20 cellular contexts compared by ENCODE assay signal in genomic region chr2:96865654-96866053, GRCh38. TPM values are rescaled to one million over a fixed set of nuclear protein-coding genes. Genes with fewer than 3 reads are reported as not detected.
DNase-seq lines count a peak whose midpoint lies in the region; ATAC-seq, FAIRE-seq and TF ChIP-seq lines count a peak whose summit lies in the region.
"Had no signal": no experiment of that assay in that cellular context is flagged by ENCODE, and none has a peak within 500 bp of the region (broad histone marks: within the 10 kb centered on the region; RNA-seq: fewer than 3 reads in every experiment).

No MANE protein-coding gene starts in this region.

- in situ Hi-C loops in HepG2 (cut with HindIII; ENCODE audit: extremely low pct_ligation_motif_present, low pct_unique_long_range_greater_than_20kb): no loop called here

- peaks cover 23% of the 10 kb centered on the region for H3K36me3 Mint-ChIP-seq in nephron progenitor cell (ENCODE audit: low read depth)

- peaks cover 23% of the 10 kb centered on the region for H3K79me2 ChIP-seq in HepG2 (ENCODE audit: insufficient read depth, low read length)

- peak overlapping the region; percentile 71 for H3K27ac Mint-ChIP-seq in nephron progenitor cell

- H3K27ac ChIP-seq in HepG2 (ENCODE audit: extremely low read length, insufficient read depth, low read length) (no peak overlapping the region), right lobe of liver (no peak overlapping the region), dorsolateral prefrontal cortex (peak overlapping the region in 44 of 59 donors; percentile 9 to 100 (median 99)), uterus (peak overlapping the region; percentile 94 to 100)
- H3K27ac ChIP-seq: HL-60 had no signal

- no peaks in the 10 kb centered on the region for H3K27me3 Mint-ChIP-seq in nephron progenitor cell (ENCODE audit: low read depth, poor library complexity)

- CTCF ChIA-PET in HepG2 (lab: Yijun Ruan, JAX; ENCODE audit: low intra/inter-chr PET ratio, low total read pairs): no interaction called here

- no peak overlapping the region for H3K4me2 ChIP-seq in HepG2 (ENCODE audit: low read depth, low read length)

- intact Hi-C loops in HepG2 (cut with micrococcal nuclease; ENCODE audit: unreplicated experiment): no loop called here
- intact Hi-C loops in right lobe of liver (cut with DNase I): loop anchor here in 1 of 2 donors (10.0 kb wide), 1 partner anchor 51 kb away; the partner anchor contains the start of gene CNNM3
- intact Hi-C loops in dorsolateral prefrontal cortex (cut with DNase I): loop anchor here in 1 of 2 donors (10.0 kb wide), 1 partner anchor 101 kb away; the partner anchor contains the start of gene CNNM4
- intact Hi-C loops in uterus (cut with DNase I; ENCODE audit: low total_unique reads): loop anchor here (10.0 kb wide), 1 partner anchor 101 kb away; the partner anchor contains the start of gene CNNM4

- BruUV-seq in HepG2 (replicated peaks; lab: Mats Ljungman, UMichigan): no TSS peak

- H3K9me3 ChIP-seq in HepG2 (ENCODE audit: low read length): no peaks in the 10 kb centered on the region
- H3K9me3 ChIP-seq in right lobe of liver: no peaks in the 10 kb centered on the region
- no peaks in the 10 kb centered on the region for H3K9me3 ChIP-seq in uterus

- H3K4me1 ChIP-seq in HepG2 (ENCODE audit: insufficient read depth, low read length): peaks cover 45% of the 10 kb centered on the region
- peaks cover 0 to 60% (median 19%) of the 10 kb centered on the region in 4 donors for H3K4me1 ChIP-seq in right lobe of liver
- peaks cover 4 to 16% of the 10 kb centered on the region in 2 donors for H3K4me1 ChIP-seq in uterus

- no peaks in the 10 kb centered on the region for H4K20me1 ChIP-seq in HepG2 (ENCODE audit: insufficient read depth, low read length)

- TF ChIP-seq CTCF in HepG2 (CRISPR knock-in tag; IDR thresholded peaks at IDR 0.05) (no peak), right lobe of liver (IDR thresholded peaks at IDR 0.05) (no peak), dorsolateral prefrontal cortex (IDR thresholded peaks at IDR 0.05 in 54 of 56, conservative IDR thresholded peaks at IDR 0.05 in 2 of 56; ENCODE audit: low read depth in 1 of 56, partially characterized antibody in 56 of 56) (no peak), nephron progenitor cell (IDR thresholded peaks at IDR 0.05) (no peak), uterus (IDR thresholded peaks at IDR 0.05) (no peak)

- H3K9ac ChIP-seq in HepG2 (ENCODE audit: insufficient read depth, low read depth, low read length): no peak overlapping the region

- no peak overlapping the region for H2AFZ ChIP-seq in HepG2 (ENCODE audit: low read length)

- POLR2A ChIA-PET in HepG2 (lab: Yijun Ruan, JAX): interaction anchor here (1.3 to 5.9 kb wide), 2 partner anchors 8 to 44 kb away, joined by 3 to 152 read pairs; partner anchors contain the start of gene ANKRD39

- no peak for TF ChIP-seq EP300 in HepG2 (IDR thresholded peaks at IDR 0.05; ENCODE audit: low read depth in 2 of 2, low read length in 2 of 2)
- TF ChIP-seq EP300 in HepG2 (CRISPR knock-in tag; IDR thresholded peaks at IDR 0.05; ENCODE audit: borderline replicate concordance): no peak

- H3K27me3 ChIP-seq in HepG2 (ENCODE audit: control insufficient read depth in 1 of 2, insufficient read depth in 2 of 2, low read length in 2 of 2) (peaks cover 0 to 4% of the 10 kb centered on the region in 2 experiments; a peak in 2 of 5 replicates), right lobe of liver (no peaks in the 10 kb centered on the region), dorsolateral prefrontal cortex (no peaks in the 10 kb centered on the region), uterus (no peaks in the 10 kb centered on the region)

- H3K36me3 ChIP-seq in HepG2 (replicated peaks in 1 of 2; ENCODE audit: control insufficient read depth in 1 of 2, insufficient read depth in 2 of 2, low read length in 2 of 2) (peaks cover 40 to 59% of the 10 kb centered on the region in 2 experiments), right lobe of liver (peaks cover 0 to 42% (median 25%) of the 10 kb centered on the region in 4 donors), uterus (no peaks in the 10 kb centered on the region)

- no peaks in the 10 kb centered on the region for H3K9me3 Mint-ChIP-seq in nephron progenitor cell

- no peak overlapping the region for H3K4me3 ChIP-seq in HepG2 (replicated peaks in 1 of 3; ENCODE audit: insufficient read depth in 1 of 3, low read depth in 2 of 3, low read length in 3 of 3)
- no peak overlapping the region for H3K4me3 ChIP-seq in right lobe of liver
- H3K4me3 ChIP-seq in dorsolateral prefrontal cortex: peak overlapping the region in 11 of 59 donors; percentile 79 to 97 (median 92)
- H3K4me3 ChIP-seq in uterus: no peak overlapping the region
- H3K4me3 ChIP-seq: skin epidermis had no signal

- peaks cover 27% of the 10 kb centered on the region for H3K4me1 Mint-ChIP-seq in nephron progenitor cell

- ATAC-seq in HepG2: no peak
- no peak for ATAC-seq in right lobe of liver
- ATAC-seq in HG02840 (IDR thresholded peaks at IDR 0.05; ENCODE audit: low FRiP score, unreplicated experiment): no peak
- ATAC-seq: Panc1 had no signal

- TF ChIP-seq POLR2A in HepG2 (IDR thresholded peaks at IDR 0.05; ENCODE audit: insufficient read depth in 1 of 2, low read depth in 2 of 2, low read length in 2 of 2) (no peak), right lobe of liver (IDR thresholded peaks at IDR 0.05) (no peak), uterus (IDR thresholded peaks at IDR 0.05) (no peak)

- WGBS in HepG2 (ENCODE audit: low lambda C conversion rate): 96% methylated on average over 16 of the region's 16 CpGs
- 73% methylated on average over 9 of the region's 16 CpGs for WGBS in right lobe of liver (ENCODE audit: insufficient coverage, low coverage, low lambda C conversion rate, missing lambda C conversion rate)

- H3K4me3 Mint-ChIP-seq in nephron progenitor cell: peak overlapping the region; percentile 34

- DNase-seq in HepG2 (ENCODE audit: low spot score) (no peak), right lobe of liver (no peak), dorsolateral prefrontal cortex (no peak), nephron progenitor cell (no peak), uterus (no peak), OCI-M2 (lab: John Stamatoyannopoulos, UW; ENCODE audit: unreplicated experiment) (no peak), DMS153 (lab: John Stamatoyannopoulos, UW) (no peak)
- DNase-seq: activated CD4-positive, alpha-beta T cell treated with anti-CD3 and anti-CD28 coated beads for 1 hour; activated CD8-positive, alpha-beta memory T cell treated with anti-CD3 and anti-CD28 coated beads, Interleukin-2, amount 50 U/mL, for 48 hours; cerebellar nuclear complex; DMS79 treated with DMSO at 0.1 percent for 48 hours; effector CD8-positive, alpha-beta T cell; MM.1S; NCI-H146; NCI-H774; stimulated activated CD4-positive, alpha-beta T cell treated with anti-CD3 and anti-CD28 coated beads, Interleukin-4, amount 100 ng/mL, for 4 hours had no signal

- no peak for FAIRE-seq in HepG2 (lab: Jason Lieb, UNC)

- TF ChIP-seq RAD21 in HepG2 (CRISPR knock-in tag; IDR thresholded peaks at IDR 0.05): no peak

RNA-seq across cellular contexts. Expression of gene SEMA4C, which starts 4.2 kb away (rescaled TPM):
- total RNA-seq in HepG2 (2016; rRNA removed; fragmentation: Illumina TruSeq; extraction: Trizol) (11.3 and 25.9 TPM in 2 replicates), right lobe of liver (10 to 100 TPM; 11.9 to 18.9 (median 12.6) TPM), dorsolateral prefrontal cortex (100 to 1,000 TPM in 4 of 120 experiments, 10 to 100 TPM in 116; 38.3 to 139 (median 61.8) TPM), uterus (100 to 1,000 TPM in 1 of 4 donors, 10 to 100 TPM in 3; 31.8 to 117 (median 61.7) TPM)
- 3.5 and 4.2 TPM in 2 replicates for total RNA-seq in HepG2 (2016; cell fraction: cytosol; rRNA removed; fragmentation: Illumina TruSeq; extraction: Trizol; ENCODE audit: low read depth)
- 8.4 and 25.7 TPM in 2 replicates for total RNA-seq in HepG2 (2016; cell fraction: insoluble cytoplasmic fraction; rRNA removed; fragmentation: Illumina TruSeq; extraction: Trizol)
- 10.9 and 11.4 TPM in 2 replicates for total RNA-seq in HepG2 (2016; cell fraction: membrane; rRNA removed; fragmentation: Illumina TruSeq; extraction: Trizol)
- 22.1 and 28.3 TPM in 2 replicates for total RNA-seq in HepG2 (2016; cell fraction: nucleus; rRNA removed; fragmentation: Illumina TruSeq; extraction: Trizol)
- 46.6 and 69.2 TPM in 2 replicates for polyA plus RNA-seq in HepG2 (2011; rRNA removed)
- polyA plus RNA-seq in HepG2 (2011; cell fraction: cytosol; rRNA removed): 33.4 and 47.8 TPM in 2 replicates
- 135 and 157 TPM in 2 replicates for polyA plus RNA-seq in HepG2 (2011; cell fraction: nucleus; rRNA removed)
- polyA plus RNA-seq in HepG2 (2012): 27.3 and 39.4 TPM in 2 replicates
- polyA plus RNA-seq in HepG2 (2016; cell fraction: cytosol; fragmentation: Illumina TruSeq; extraction: Trizol; ENCODE audit: low read depth): 1.0 and 1.2 TPM in 2 replicates
- polyA plus RNA-seq in HepG2 (2016; cell fraction: insoluble cytoplasmic fraction; fragmentation: Illumina TruSeq; extraction: Trizol; ENCODE audit: low read depth): 6.0 and 8.4 TPM in 2 replicates
- polyA plus RNA-seq in HepG2 (2016; cell fraction: membrane; fragmentation: Illumina TruSeq; extraction: Trizol; ENCODE audit: low read depth): 3.1 and 3.2 TPM in 2 replicates
- 51.6 and 60.2 TPM in 2 replicates for polyA plus RNA-seq in HepG2 (2016; cell fraction: nucleus; fragmentation: Illumina TruSeq; extraction: Trizol; ENCODE audit: insufficient read depth, low read depth)
- polyA minus RNA-seq in HepG2 (2011; rRNA and poly(A)+ RNA removed; ENCODE audit: low replicate concordance): 29.1 and 175 TPM in 2 replicates
- 41.8 and 45.0 TPM in 2 replicates for polyA minus RNA-seq in HepG2 (2011; cell fraction: cytosol; rRNA and poly(A)+ RNA removed)
- 25.8 and 31.7 TPM in 2 replicates for polyA minus RNA-seq in HepG2 (2011; cell fraction: nucleus; rRNA and poly(A)+ RNA removed)

RNA-seq across cellular contexts. Expression of gene ANKRD39, which starts 7.8 kb away (rescaled TPM):
- total RNA-seq in HepG2 (2016; rRNA removed; fragmentation: Illumina TruSeq; extraction: Trizol) (23.2 and 26.7 TPM in 2 replicates), right lobe of liver (10 to 100 TPM in 3 of 6 experiments, 1 to 10 TPM in 3; 6.0 to 16.3 (median 9.7) TPM), dorsolateral prefrontal cortex (10 to 100 TPM; 19.4 to 36.6 (median 29.4) TPM), uterus (100 to 1,000 TPM in 1 of 4 donors, 10 to 100 TPM in 2, 1 to 10 TPM in 1; 4.7 to 162 (median 16.9) TPM)
- 40.7 and 45.8 TPM in 2 replicates for total RNA-seq in HepG2 (2016; cell fraction: cytosol; rRNA removed; fragmentation: Illumina TruSeq; extraction: Trizol; ENCODE audit: low read depth)
- 26.3 and 27.1 TPM in 2 replicates for total RNA-seq in HepG2 (2016; cell fraction: insoluble cytoplasmic fraction; rRNA removed; fragmentation: Illumina TruSeq; extraction: Trizol)
- total RNA-seq in HepG2 (2016; cell fraction: membrane; rRNA removed; fragmentation: Illumina TruSeq; extraction: Trizol): 37.4 and 41.3 TPM in 2 replicates
- 10.3 and 11.7 TPM in 2 replicates for total RNA-seq in HepG2 (2016; cell fraction: nucleus; rRNA removed; fragmentation: Illumina TruSeq; extraction: Trizol)
- 24.8 and 27.8 TPM in 2 replicates for polyA plus RNA-seq in HepG2 (2011; rRNA removed)
- 18.3 and 31.5 TPM in 2 replicates for polyA plus RNA-seq in HepG2 (2011; cell fraction: cytosol; rRNA removed)
- polyA plus RNA-seq in HepG2 (2011; cell fraction: nucleus; rRNA removed): 24.2 and 29.2 TPM in 2 replicates
- 14.6 and 20.3 TPM in 2 replicates for polyA plus RNA-seq in HepG2 (2012)
- polyA plus RNA-seq in HepG2 (2016; cell fraction: cytosol; fragmentation: Illumina TruSeq; extraction: Trizol; ENCODE audit: low read depth): 55.3 and 63.9 TPM in 2 replicates
- polyA plus RNA-seq in HepG2 (2016; cell fraction: insoluble cytoplasmic fraction; fragmentation: Illumina TruSeq; extraction: Trizol; ENCODE audit: low read depth): 33.9 and 35.0 TPM in 2 replicates
- 40.8 and 47.0 TPM in 2 replicates for polyA plus RNA-seq in HepG2 (2016; cell fraction: membrane; fragmentation: Illumina TruSeq; extraction: Trizol; ENCODE audit: low read depth)
- polyA plus RNA-seq in HepG2 (2016; cell fraction: nucleus; fragmentation: Illumina TruSeq; extraction: Trizol; ENCODE audit: insufficient read depth, low read depth): 23.0 and 24.9 TPM in 2 replicates
- 10.9 and 17.9 TPM in 2 replicates for polyA minus RNA-seq in HepG2 (2011; rRNA and poly(A)+ RNA removed; ENCODE audit: low replicate concordance)
- polyA minus RNA-seq in HepG2 (2011; cell fraction: cytosol; rRNA and poly(A)+ RNA removed): 4.6 and 5.6 TPM in 2 replicates
- 8.2 and 14.2 TPM in 2 replicates for polyA minus RNA-seq in HepG2 (2011; cell fraction: nucleus; rRNA and poly(A)+ RNA removed)

RNA-seq across cellular contexts. Expression of gene ANKRD23, which starts 21.8 kb away (rescaled TPM):
- total RNA-seq in HepG2 (2016; rRNA removed; fragmentation: Illumina TruSeq; extraction: Trizol) (0.35 and 1.5 TPM in 2 replicates), right lobe of liver (1 to 10 TPM in 5 of 6 experiments, under 1 TPM in 1; 0.98 to 4.0 (median 2.7) TPM), dorsolateral prefrontal cortex (10 to 100 TPM in 63 of 120 experiments, 1 to 10 TPM in 57; 3.5 to 20.1 (median 10.2) TPM), uterus (10 to 100 TPM in 2 of 4 donors, 1 to 10 TPM in 2; 4.4 to 23.2 (median 8.6) TPM)
- 0.35 and 0.51 TPM in 2 replicates for total RNA-seq in HepG2 (2016; cell fraction: cytosol; rRNA removed; fragmentation: Illumina TruSeq; extraction: Trizol; ENCODE audit: low read depth)
- 0.61 and 2.2 TPM in 2 replicates for total RNA-seq in HepG2 (2016; cell fraction: insoluble cytoplasmic fraction; rRNA removed; fragmentation: Illumina TruSeq; extraction: Trizol)
- 0.77 and 0.90 TPM in 2 replicates for total RNA-seq in HepG2 (2016; cell fraction: membrane; rRNA removed; fragmentation: Illumina TruSeq; extraction: Trizol)
- 2.3 and 2.8 TPM in 2 replicates for total RNA-seq in HepG2 (2016; cell fraction: nucleus; rRNA removed; fragmentation: Illumina TruSeq; extraction: Trizol)
- polyA plus RNA-seq in HepG2 (2011; rRNA removed): 1.6 and 2.7 TPM in 2 replicates
- 0.71 and 0.90 TPM in 2 replicates for polyA plus RNA-seq in HepG2 (2011; cell fraction: cytosol; rRNA removed)
- polyA plus RNA-seq in HepG2 (2011; cell fraction: nucleus; rRNA removed): 17.9 and 22.1 TPM in 2 replicates
- polyA plus RNA-seq in HepG2 (2012): 0.72 and 2.1 TPM in 2 replicates
- 0.47 and 0.50 TPM in 2 replicates for polyA plus RNA-seq in HepG2 (2016; cell fraction: cytosol; fragmentation: Illumina TruSeq; extraction: Trizol; ENCODE audit: low read depth)
- 0.32 and 0.50 TPM in 2 replicates for polyA plus RNA-seq in HepG2 (2016; cell fraction: insoluble cytoplasmic fraction; fragmentation: Illumina TruSeq; extraction: Trizol; ENCODE audit: low read depth)
- polyA plus RNA-seq in HepG2 (2016; cell fraction: membrane; fragmentation: Illumina TruSeq; extraction: Trizol; ENCODE audit: low read depth): 0.47 and 0.74 TPM in 2 replicates
- 9.2 and 10.4 TPM in 2 replicates for polyA plus RNA-seq in HepG2 (2016; cell fraction: nucleus; fragmentation: Illumina TruSeq; extraction: Trizol; ENCODE audit: insufficient read depth, low read depth)
- 1.6 and 5.1 TPM in 2 replicates for polyA minus RNA-seq in HepG2 (2011; rRNA and poly(A)+ RNA removed; ENCODE audit: low replicate concordance)
- polyA minus RNA-seq in HepG2 (2011; cell fraction: cytosol; rRNA and poly(A)+ RNA removed): not detected in 2 replicates
- 3.9 and 4.1 TPM in 2 replicates for polyA minus RNA-seq in HepG2 (2011; cell fraction: nucleus; rRNA and poly(A)+ RNA removed)

RNA-seq across cellular contexts. Expression of gene CNNM3, which starts 49.6 kb away (rescaled TPM):
- total RNA-seq in HepG2 (2016; rRNA removed; fragmentation: Illumina TruSeq; extraction: Trizol) (8.4 and 21.2 TPM in 2 replicates), right lobe of liver (10 to 100 TPM; 11.5 to 37.6 (median 21.6) TPM), dorsolateral prefrontal cortex (10 to 100 TPM; 15.1 to 52.1 (median 34.2) TPM), uterus (10 to 100 TPM in 2 of 4 donors, 1 to 10 TPM in 2; 1.5 to 21.1 (median 11.2) TPM)
- 5.5 and 5.9 TPM in 2 replicates for total RNA-seq in HepG2 (2016; cell fraction: cytosol; rRNA removed; fragmentation: Illumina TruSeq; extraction: Trizol; ENCODE audit: low read depth)
- 6.5 and 21.5 TPM in 2 replicates for total RNA-seq in HepG2 (2016; cell fraction: insoluble cytoplasmic fraction; rRNA removed; fragmentation: Illumina TruSeq; extraction: Trizol)
- 8.5 and 9.2 TPM in 2 replicates for total RNA-seq in HepG2 (2016; cell fraction: membrane; rRNA removed; fragmentation: Illumina TruSeq; extraction: Trizol)
- 22.7 and 27.7 TPM in 2 replicates for total RNA-seq in HepG2 (2016; cell fraction: nucleus; rRNA removed; fragmentation: Illumina TruSeq; extraction: Trizol)
- polyA plus RNA-seq in HepG2 (2011; rRNA removed): 27.9 and 43.4 TPM in 2 replicates
- 24.2 and 26.5 TPM in 2 replicates for polyA plus RNA-seq in HepG2 (2011; cell fraction: cytosol; rRNA removed)
- polyA plus RNA-seq in HepG2 (2011; cell fraction: nucleus; rRNA removed): 68.4 and 71.2 TPM in 2 replicates
- 35.8 and 38.5 TPM in 2 replicates for polyA plus RNA-seq in HepG2 (2012)
- polyA plus RNA-seq in HepG2 (2016; cell fraction: cytosol; fragmentation: Illumina TruSeq; extraction: Trizol; ENCODE audit: low read depth): 4.3 and 4.5 TPM in 2 replicates
- 11.7 and 14.4 TPM in 2 replicates for polyA plus RNA-seq in HepG2 (2016; cell fraction: insoluble cytoplasmic fraction; fragmentation: Illumina TruSeq; extraction: Trizol; ENCODE audit: low read depth)
- polyA plus RNA-seq in HepG2 (2016; cell fraction: membrane; fragmentation: Illumina TruSeq; extraction: Trizol; ENCODE audit: low read depth): 10.0 and 11.0 TPM in 2 replicates
- polyA plus RNA-seq in HepG2 (2016; cell fraction: nucleus; fragmentation: Illumina TruSeq; extraction: Trizol; ENCODE audit: insufficient read depth, low read depth): 48.6 and 52.0 TPM in 2 replicates
- 49.9 and 152 TPM in 2 replicates for polyA minus RNA-seq in HepG2 (2011; rRNA and poly(A)+ RNA removed; ENCODE audit: low replicate concordance)
- 50.4 and 69.9 TPM in 2 replicates for polyA minus RNA-seq in HepG2 (2011; cell fraction: cytosol; rRNA and poly(A)+ RNA removed)
- 56.1 and 70.2 TPM in 2 replicates for polyA minus RNA-seq in HepG2 (2011; cell fraction: nucleus; rRNA and poly(A)+ RNA removed)

Comparison
In these comparisons a context has a peak if more than half of its experiments do, and no peak if none do; other contexts are left out.
1. H3K27ac ChIP-seq: peak in dorsolateral prefrontal cortex (44 of 59) and uterus (2 of 2); none in HepG2 (single experiment) and right lobe of liver (0 of 3).